In the genomic region with DNA sequence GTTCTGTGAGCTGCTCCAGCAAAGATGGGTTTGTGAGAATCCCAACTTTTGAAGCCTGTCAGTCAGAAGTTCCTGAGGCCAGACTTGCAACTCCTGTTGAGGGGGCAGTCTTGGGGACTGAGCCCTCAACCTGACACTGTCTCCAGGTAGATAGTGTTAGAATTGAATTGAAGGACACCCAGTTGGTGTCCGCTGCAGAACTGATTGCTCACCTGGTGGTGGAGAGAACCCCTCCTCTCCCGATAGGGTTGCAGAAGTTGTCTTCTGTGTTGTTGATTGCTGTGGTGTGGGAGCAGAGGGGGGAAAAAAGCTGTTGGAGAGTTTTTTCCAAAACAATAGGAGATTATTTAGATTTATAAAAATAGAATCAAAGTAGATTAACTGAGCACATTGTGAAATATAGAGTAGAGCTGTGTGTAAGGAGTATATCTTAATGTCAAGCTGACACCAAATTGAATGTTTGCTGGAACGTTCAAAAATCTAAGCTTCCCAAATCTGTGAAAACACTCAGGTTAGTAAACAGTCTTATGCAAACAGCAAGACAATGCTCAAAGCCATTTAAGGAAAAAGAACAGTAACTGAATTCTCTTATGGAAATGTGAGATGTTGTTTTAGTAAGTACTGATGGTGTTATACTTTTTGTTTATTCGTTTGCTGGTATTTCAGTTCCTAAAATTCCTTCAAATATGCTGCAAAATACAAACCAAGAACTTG, we compare ENCODE assay signal across 15 cellular contexts. TPM values are rescaled to one million over a fixed set of nuclear protein-coding genes. Genes with fewer than 3 reads are reported as not detected.
A peak's percentile ranks its signal among the peaks of the same experiment; 100 is the strongest.
DNase-seq lines count a peak whose midpoint lies in the region; ATAC-seq, FAIRE-seq and TF ChIP-seq lines count a peak whose summit lies in the region.
"Had no signal": no experiment of that assay in that cellular context is flagged by ENCODE, and none has a peak within 500 bp of the region (broad histone marks: within the 10 kb centered on the region; RNA-seq: fewer than 3 reads in every experiment).

No MANE protein-coding gene starts in this region.

- H3K9me3 ChIP-seq in astrocyte (ENCODE audit: insufficient read depth, low read depth, low read length) (no peaks in the 10 kb centered on the region), neural progenitor cell (ENCODE audit: low read depth) (no peaks in the 10 kb centered on the region)

- no peaks in the 10 kb centered on the region for H3K27me3 Mint-ChIP-seq in T-helper 1 cell treated with Interleukin-12 subunit alpha and Interleukin-12 subunit beta and Interleukin-4 antibody, amounts not matched to agents 30 μg/mL and 1 μg/mL, for 36 hours (ENCODE audit: low read depth)
- H3K27me3 Mint-ChIP-seq in HFFc6 (ENCODE audit: insufficient read depth) = 0 out of 2 replicates have a peak, but pooled peaks cover 4% of the 10 kb centered on the region
- H3K27me3 Mint-ChIP-seq in astrocyte (ENCODE audit: low read depth, unreplicated experiment) = no peaks in the 10 kb centered on the region
- no peaks in the 10 kb centered on the region for H3K27me3 Mint-ChIP-seq in neural progenitor cell (ENCODE audit: insufficient read depth, low read depth)

- DNase-seq in T-helper 1 cell (no peak), HFFc6 (no peak), astrocyte (ENCODE audit: low read depth) (no peak), neural progenitor cell (ENCODE audit: low spot score) (no peak), anterior cingulate cortex (lab: John Stamatoyannopoulos, UW) (no peak)
- no peak for DNase-seq in activated effector memory CD4-positive, alpha-beta T cell treated with Interleukin-2 at 50 U/mL for 16 hours
- DNase-seq: activated T-cell treated with anti-CD3 and anti-CD28 coated beads for 4 hours; effector memory CD4-positive, alpha-beta T cell; NCI-H1048; retina had no signal

- H3K4me3 ChIP-seq in astrocyte (ENCODE audit: insufficient read depth, low read depth, low read length) (no peak overlapping the region), neural progenitor cell (no peak overlapping the region)
- H3K4me3 ChIP-seq: SK-N-MC had no signal

- H3K4me2 ChIP-seq in astrocyte (ENCODE audit: low read length) (peak overlapping the region; percentile 6), neural progenitor cell (no peak overlapping the region)

- H3K4me1 Mint-ChIP-seq in T-helper 1 cell treated with Interleukin-12 subunit alpha and Interleukin-12 subunit beta and Interleukin-4 antibody, amounts not matched to agents 30 μg/mL and 1 μg/mL, for 36 hours (ENCODE audit: low read depth) = peaks cover 58% of the 10 kb centered on the region
- H3K4me1 Mint-ChIP-seq in HFFc6 (ENCODE audit: low read depth) = peaks cover 69% of the 10 kb centered on the region
- H3K4me1 Mint-ChIP-seq in astrocyte (ENCODE audit: low read depth, unreplicated experiment) = peaks cover 68% of the 10 kb centered on the region
- H3K4me1 Mint-ChIP-seq in neural progenitor cell = peaks cover 14% of the 10 kb centered on the region

- H2AFZ ChIP-seq in astrocyte (ENCODE audit: low read depth, low read length) = no peak overlapping the region
- H2AFZ ChIP-seq in neural progenitor cell (replicated peaks) = no peak overlapping the region

- H3K79me2 ChIP-seq in astrocyte (ENCODE audit: insufficient read depth, low read length) = peaks cover 100% of the 10 kb centered on the region
- peaks cover 100% of the 10 kb centered on the region for H3K79me2 ChIP-seq in neural progenitor cell (ENCODE audit: low read depth)

- TF ChIP-seq CTCF in HFFc6 (IDR thresholded peaks at IDR 0.05) = no peak
- TF ChIP-seq CTCF in astrocyte (IDR thresholded peaks at IDR 0.05; ENCODE audit: insufficient read depth, low read depth, low read length) = no peak
- TF ChIP-seq CTCF in neural progenitor cell (IDR thresholded peaks at IDR 0.05) = no peak

- H3K36me3 ChIP-seq in astrocyte (ENCODE audit: insufficient read depth, low read length) = peaks cover 2% of the 10 kb centered on the region
- H3K36me3 ChIP-seq in neural progenitor cell = no peaks in the 10 kb centered on the region

- H3F3A ChIP-seq in neural progenitor cell (ENCODE audit: low read depth) = peaks cover 8% of the 10 kb centered on the region

- ATAC-seq in HG03045 (IDR thresholded peaks at IDR 0.05; ENCODE audit: unreplicated experiment) = no peak

- H3K27ac Mint-ChIP-seq in T-helper 1 cell treated with Interleukin-12 subunit alpha and Interleukin-12 subunit beta and Interleukin-4 antibody, amounts not matched to agents 30 μg/mL and 1 μg/mL, for 36 hours = peak overlapping the region; percentile 22
- H3K27ac Mint-ChIP-seq in HFFc6 = peak overlapping the region; percentile 6
- no peak overlapping the region for H3K27ac Mint-ChIP-seq in astrocyte (ENCODE audit: unreplicated experiment)
- H3K27ac Mint-ChIP-seq in neural progenitor cell = no peak overlapping the region

- H3K27ac ChIP-seq in astrocyte (ENCODE audit: low read depth, low read length) (no peak overlapping the region), neural progenitor cell (peak overlapping the region; percentile 12)
- H3K27ac ChIP-seq: 22Rv1, SK-N-MC, VCaP had no signal

- no peak overlapping the region for H3K4me3 Mint-ChIP-seq in T-helper 1 cell treated with Interleukin-12 subunit alpha and Interleukin-12 subunit beta and Interleukin-4 antibody, amounts not matched to agents 30 μg/mL and 1 μg/mL, for 36 hours
- H3K4me3 Mint-ChIP-seq in HFFc6 (no peak overlapping the region), astrocyte (ENCODE audit: unreplicated experiment) (no peak overlapping the region), neural progenitor cell (no peak overlapping the region)

- H3K4me1 ChIP-seq in astrocyte (ENCODE audit: insufficient read depth, low read length) = peaks cover 14% of the 10 kb centered on the region
- peaks cover 49% of the 10 kb centered on the region for H3K4me1 ChIP-seq in neural progenitor cell

- H3K27me3 ChIP-seq in astrocyte (ENCODE audit: insufficient read depth, low read length) (no peaks in the 10 kb centered on the region), neural progenitor cell (no peaks in the 10 kb centered on the region)

- no peaks in the 10 kb centered on the region for H3K9me3 Mint-ChIP-seq in T-helper 1 cell treated with Interleukin-12 subunit alpha and Interleukin-12 subunit beta and Interleukin-4 antibody, amounts not matched to agents 30 μg/mL and 1 μg/mL, for 36 hours
- no peaks in the 10 kb centered on the region for H3K9me3 Mint-ChIP-seq in HFFc6
- H3K9me3 Mint-ChIP-seq in astrocyte (ENCODE audit: unreplicated experiment) = no peaks in the 10 kb centered on the region
- H3K9me3 Mint-ChIP-seq in neural progenitor cell = peaks cover 10% of the 10 kb centered on the region

- H4K20me1 ChIP-seq in astrocyte (ENCODE audit: insufficient read depth, low read length) (peaks cover 97% of the 10 kb centered on the region), neural progenitor cell (ENCODE audit: low read depth) (peaks cover 100% of the 10 kb centered on the region)

- H3K9ac ChIP-seq in astrocyte (ENCODE audit: low read length) = no peak overlapping the region
- H3K9ac ChIP-seq in neural progenitor cell = no peak overlapping the region

- H3K36me3 Mint-ChIP-seq in T-helper 1 cell treated with Interleukin-12 subunit alpha and Interleukin-12 subunit beta and Interleukin-4 antibody, amounts not matched to agents 30 μg/mL and 1 μg/mL, for 36 hours (ENCODE audit: low read depth) = peaks cover 6% of the 10 kb centered on the region
- H3K36me3 Mint-ChIP-seq in HFFc6 (ENCODE audit: low read depth) = no peaks in the 10 kb centered on the region
- H3K36me3 Mint-ChIP-seq in astrocyte (ENCODE audit: low read depth, unreplicated experiment) = no peaks in the 10 kb centered on the region
- peaks cover 12% of the 10 kb centered on the region for H3K36me3 Mint-ChIP-seq in neural progenitor cell

- FAIRE-seq in astrocyte (lab: Jason Lieb, UNC) = no peak

RNA-seq across cellular contexts. Expression of a gene that starts 18.6 kb away (rescaled TPM):
- 100 to 1,000 TPM; 217 to 265 (median 233) TPM for total RNA-seq in HFFc6 (2021; fragmentation: NEBNext Ultra II Directional; extraction: Animal tissue kit (Norgen Biotek cat#: 25700))
- 435 and 475 TPM in 2 replicates for total RNA-seq in astrocyte
- total RNA-seq in neural progenitor cell (ENCODE audit: low replicate concordance) = 185 and 299 TPM in 2 replicates

RNA-seq across cellular contexts. Expression of a gene that starts 48.3 kb away (rescaled TPM):
- total RNA-seq in HFFc6 (2021; fragmentation: NEBNext Ultra II Directional; extraction: Animal tissue kit (Norgen Biotek cat#: 25700)) = 10 to 100 TPM; 12.1 to 15.8 (median 14.6) TPM
- total RNA-seq in astrocyte = 12.9 and 14.1 TPM in 2 replicates
- 17.5 and 27.8 TPM in 2 replicates for total RNA-seq in neural progenitor cell (ENCODE audit: low replicate concordance)

Comparison
In these comparisons a context has a peak if more than half of its experiments do, and no peak if none do; other contexts are left out.
1. H3K27ac Mint-ChIP-seq: peak in T-helper 1 cell treated with Interleukin-12 subunit alpha and Interleukin-12 subunit beta and Interleukin-4 antibody, amounts not matched to agents 30 μg/mL and 1 μg/mL, for 36 hours (single experiment) and HFFc6 (single experiment); none in astrocyte (single experiment) and neural progenitor cell (single experiment).